In genomic region chr5:80963521-80963895, GRCh38 we compare ENCODE assay signal across 15 cellular contexts. TPM values are rescaled to one million over a fixed set of nuclear protein-coding genes. Genes with fewer than 3 reads are reported as not detected.
A peak's percentile ranks its signal among the peaks of the same experiment; 100 is the strongest.
DNase-seq lines count a peak whose midpoint lies in the region; ATAC-seq and TF ChIP-seq lines count a peak whose summit lies in the region.
"Had no signal": no experiment of that assay in that cellular context is flagged by ENCODE, and none has a peak within 500 bp of the region (broad histone marks: within the 10 kb centered on the region; RNA-seq: fewer than 3 reads in every experiment).

No MANE protein-coding gene starts in this region.

- peak overlapping the region; percentile 9 for H3K27ac Mint-ChIP-seq in activated CD4-positive, alpha-beta T cell treated with anti-CD3 and anti-CD28 coated beads, Interleukin-2, amount 10 ng/mL, durations not matched to agents 24 days and 14 days
- no peak overlapping the region for H3K27ac Mint-ChIP-seq in activated naive CD8-positive, alpha-beta T cell treated with anti-CD3 and anti-CD28 coated beads, Interleukin-2, amount 10 ng/mL, durations not matched to agents 7 days and 5 days

- no peak for TF ChIP-seq EP300 in stomach (IDR thresholded peaks at IDR 0.05)

- no peak for TF ChIP-seq POLR2A in gastrocnemius medialis (IDR thresholded peaks at IDR 0.05)
- no peak for TF ChIP-seq POLR2A in stomach (IDR thresholded peaks at IDR 0.05)

- DNase-seq in activated CD4-positive, alpha-beta T cell treated with anti-CD3 and anti-CD28 coated beads, Interleukin-2, amount 10 ng/mL, durations not matched to agents 24 days and 14 days = no peak
- DNase-seq in activated CD4-positive, alpha-beta T cell treated with anti-CD3 and anti-CD28 coated beads, Interleukin-2, amount 50 U/mL, for 48 hours = no peak
- DNase-seq in activated naive CD8-positive, alpha-beta T cell treated with anti-CD3 and anti-CD28 coated beads, Interleukin-2, amount 10 ng/mL, durations not matched to agents 7 days and 5 days = no peak
- no peak for DNase-seq in gastrocnemius medialis
- DNase-seq in DMS79 treated with DMSO at 0.1 percent for 48 hours (lab: John Stamatoyannopoulos, UW) = no peak
- no peak for DNase-seq in cerebellar cortex (ENCODE audit: low spot score)
- no peak for DNase-seq in stomach
- DNase-seq: ACHN, DMS 273 treated with DMSO at 0.1 percent for 48 hours, KBM-7, NCI-H1930 had no signal

- H3K4me3 ChIP-seq in HEK293 (ENCODE audit: low read depth, low read length) (no peak overlapping the region), gastrocnemius medialis (peak overlapping the region in 1 of 4 donors; percentile 58), stomach (no peak overlapping the region)

- intact Hi-C loops in activated CD4-positive, alpha-beta T cell treated with anti-CD3 and anti-CD28 coated beads, Interleukin-2, amount 10 ng/mL, durations not matched to agents 24 days and 14 days (cut with micrococcal nuclease) = loop anchor here (5.0 to 10.0 kb wide), 4 partner anchors 201 to 339 kb away; partner anchors contain the start of gene ZCCHC9
- intact Hi-C loops in gastrocnemius medialis (cut with DNase I; ENCODE audit: low total_unique reads) (no loop called here), stomach (cut with DNase I; ENCODE audit: low total_unique reads) (no loop called here)

- TF ChIP-seq CTCF in HEK293 (tag by site-specific recombination; IDR thresholded peaks at IDR 0.05) (no peak), gastrocnemius medialis (IDR thresholded peaks at IDR 0.05 in 4 of 5, conservative IDR thresholded peaks at IDR 0.05 in 1 of 5) (no peak), stomach (IDR thresholded peaks at IDR 0.05) (no peak)

- 64 to 84% (median 80%) methylated on average over 2 of the region's 2 CpGs for WGBS in stomach, 5 donors

- ATAC-seq in activated naive CD8-positive, alpha-beta T cell treated with anti-CD3 and anti-CD28 coated beads, Interleukin-2, amount 10 ng/mL, durations not matched to agents 7 days and 5 days (ENCODE audit: low read depth) = no peak
- ATAC-seq in gastrocnemius medialis = no peak

- H3K9me3 ChIP-seq in HEK293 (ENCODE audit: control insufficient read depth, insufficient read depth, low read depth, low read length) (no peaks in the 10 kb centered on the region), gastrocnemius medialis (no peaks in the 10 kb centered on the region), stomach (no peaks in the 10 kb centered on the region)

- peaks cover 5% of the 10 kb centered on the region for H3K27me3 Mint-ChIP-seq in activated CD4-positive, alpha-beta T cell treated with anti-CD3 and anti-CD28 coated beads, Interleukin-2, amount 10 ng/mL, durations not matched to agents 24 days and 14 days
- no peaks in the 10 kb centered on the region for H3K27me3 Mint-ChIP-seq in activated naive CD8-positive, alpha-beta T cell treated with anti-CD3 and anti-CD28 coated beads, Interleukin-2, amount 10 ng/mL, durations not matched to agents 7 days and 5 days

- H3K27me3 ChIP-seq in gastrocnemius medialis = peaks cover 15 to 28% (median 21%) of the 10 kb centered on the region in 3 donors
- peaks cover 0 to 39% (median 20%) of the 10 kb centered on the region in 3 donors for H3K27me3 ChIP-seq in stomach
- H3K27me3 ChIP-seq: brain microvascular endothelial cell had no signal

- no peaks in the 10 kb centered on the region for H3K9me3 Mint-ChIP-seq in activated CD4-positive, alpha-beta T cell treated with anti-CD3 and anti-CD28 coated beads, Interleukin-2, amount 10 ng/mL, durations not matched to agents 24 days and 14 days
- H3K9me3 Mint-ChIP-seq in activated naive CD8-positive, alpha-beta T cell treated with anti-CD3 and anti-CD28 coated beads, Interleukin-2, amount 10 ng/mL, durations not matched to agents 7 days and 5 days = no peaks in the 10 kb centered on the region

- CTCF ChIA-PET in HEK293 (lab: Yijun Ruan, JAX) = interaction anchor here (0.6 to 1.3 kb wide), 3 partner anchors 8 to 78 kb away, joined by 4 to 5 read pairs (median 4); no protein-coding TSS in a partner anchor

- H3K27ac ChIP-seq in HEK293 (ENCODE audit: extremely low read depth, low read depth, low read length) (no peak overlapping the region), gastrocnemius medialis (peak overlapping the region; percentile 45 to 78 (median 72)), stomach (peak overlapping the region in 1 of 5 donors; percentile 17)
- H3K27ac ChIP-seq: brain microvascular endothelial cell, VCaP had no signal

- peak overlapping the region; percentile 64 for H3K4me3 Mint-ChIP-seq in activated CD4-positive, alpha-beta T cell treated with anti-CD3 and anti-CD28 coated beads, Interleukin-2, amount 10 ng/mL, durations not matched to agents 24 days and 14 days
- peak overlapping the region; percentile 15 for H3K4me3 Mint-ChIP-seq in activated naive CD8-positive, alpha-beta T cell treated with anti-CD3 and anti-CD28 coated beads, Interleukin-2, amount 10 ng/mL, durations not matched to agents 7 days and 5 days

- H3K4me1 ChIP-seq in HEK293 (ENCODE audit: control insufficient read depth, insufficient read depth, low read length) (peaks cover 21% of the 10 kb centered on the region), gastrocnemius medialis (no peaks in the 10 kb centered on the region), stomach (peaks cover 11 to 34% (median 22%) of the 10 kb centered on the region in 4 donors)

- POLR2A ChIA-PET in HEK293 (lab: Yijun Ruan, JAX) = no interaction called here
- POLR2A ChIA-PET in activated naive CD8-positive, alpha-beta T cell treated with anti-CD3 and anti-CD28 coated beads, Interleukin-2, amount 10 ng/mL, durations not matched to agents 7 days and 5 days (lab: Charles Lee) = interaction anchor here (1.0 kb wide), 1 partner anchor 44 kb away, joined by 3 read pairs; no protein-coding TSS in a partner anchor

- peaks cover 10% of the 10 kb centered on the region for H3K36me3 Mint-ChIP-seq in activated CD4-positive, alpha-beta T cell treated with anti-CD3 and anti-CD28 coated beads, Interleukin-2, amount 10 ng/mL, durations not matched to agents 24 days and 14 days (ENCODE audit: low read depth)
- peaks cover 4% of the 10 kb centered on the region for H3K36me3 Mint-ChIP-seq in activated naive CD8-positive, alpha-beta T cell treated with anti-CD3 and anti-CD28 coated beads, Interleukin-2, amount 10 ng/mL, durations not matched to agents 7 days and 5 days

- no peaks in the 10 kb centered on the region for H3K36me3 ChIP-seq in HEK293 (ENCODE audit: control insufficient read depth in 2 of 2, insufficient read depth in 1 of 2, low read length in 2 of 2)
- H3K36me3 ChIP-seq in gastrocnemius medialis = no peaks in the 10 kb centered on the region
- no peaks in the 10 kb centered on the region for H3K36me3 ChIP-seq in stomach
- H3K36me3 ChIP-seq: brain microvascular endothelial cell had no signal

- in situ Hi-C loops in gastrocnemius medialis (cut with MboI; ENCODE audit: low sequenced_read_pairs in 4 of 4) = no loop called here

- peaks cover 46% of the 10 kb centered on the region for H3K4me1 Mint-ChIP-seq in activated CD4-positive, alpha-beta T cell treated with anti-CD3 and anti-CD28 coated beads, Interleukin-2, amount 10 ng/mL, durations not matched to agents 24 days and 14 days
- H3K4me1 Mint-ChIP-seq in activated naive CD8-positive, alpha-beta T cell treated with anti-CD3 and anti-CD28 coated beads, Interleukin-2, amount 10 ng/mL, durations not matched to agents 7 days and 5 days = peaks cover 43% of the 10 kb centered on the region

TF ChIP-seq in HEK293, 187 proteins besides CTCF, POLR2A, EP300 and RAD21 (continues in another document):
- TF ChIP-seq ZNF362 (tag by site-specific recombination; IDR thresholded peaks at IDR 0.05) = no peak
- TF ChIP-seq PBX3 (CRISPR knock-in tag; IDR thresholded peaks at IDR 0.05) = no peak
- no peak for TF ChIP-seq KLF7 (tag by site-specific recombination; IDR thresholded peaks at IDR 0.05; ENCODE audit: borderline replicate concordance)

RNA-seq across cellular contexts. Expression of gene RASGRF2, which starts 3.3 kb away (rescaled TPM):
- total RNA-seq in activated CD4-positive, alpha-beta T cell treated with anti-CD3 and anti-CD28 coated beads, Interleukin-2, amount 10 ng/mL, durations not matched to agents 24 days and 14 days = 21.1 and 22.0 TPM in 2 replicates
- 10 to 100 TPM; 18.8 to 19.3 TPM for total RNA-seq in activated naive CD8-positive, alpha-beta T cell treated with anti-CD3 and anti-CD28 coated beads, Interleukin-2, amount 10 ng/mL, durations not matched to agents 7 days and 5 days
- total RNA-seq in gastrocnemius medialis (1 to 10 TPM; 3.6 to 6.3 (median 4.8) TPM), stomach (1 to 10 TPM; 3.5 to 9.0 (median 4.8) TPM)
- polyA plus RNA-seq in stomach = 1 to 10 TPM in 2 of 3 donors, under 1 TPM in 1; 0.63 to 1.3 (median 1.1) TPM
- total RNA-seq: SK-MEL-5 had no signal
